In the genomic region with DNA sequence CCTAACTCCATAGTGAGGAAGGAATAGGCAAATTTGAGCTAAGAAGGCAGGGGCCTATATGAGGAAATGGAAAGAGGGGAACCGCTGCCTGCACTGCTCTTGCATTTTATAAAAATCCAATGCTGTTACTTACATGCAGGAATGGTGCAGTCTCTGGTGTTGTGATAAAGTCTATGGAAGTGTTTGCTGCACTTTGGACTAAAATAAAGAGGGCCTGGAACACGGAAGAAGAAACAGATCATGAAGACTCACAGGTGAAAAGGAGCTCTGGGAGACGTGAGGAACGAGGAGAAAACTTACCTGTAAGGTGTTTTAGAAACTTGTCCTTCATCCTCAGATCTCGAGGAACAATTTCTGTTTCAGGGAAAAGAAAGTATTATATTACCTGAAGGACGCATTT, we compare ENCODE assay signal across 14 cellular contexts. TPM values are rescaled to one million over a fixed set of nuclear protein-coding genes. Genes with fewer than 3 reads are reported as not detected.
DNase-seq lines count a peak whose midpoint lies in the region; TF ChIP-seq lines count a peak whose summit lies in the region.
"Had no signal": no experiment of that assay in that cellular context is flagged by ENCODE, and none has a peak within 500 bp of the region (broad histone marks: within the 10 kb centered on the region; RNA-seq: fewer than 3 reads in every experiment).

No MANE protein-coding gene starts in this region.

- H3K36me3 Mint-ChIP-seq in IgD-negative memory B cell (peaks cover 5% of the 10 kb centered on the region), neural progenitor cell (peaks cover 13% of the 10 kb centered on the region)

- H3K9me3 ChIP-seq in duodenal mucosa (ENCODE audit: control insufficient read depth in 1 of 2, low read length in 2 of 2) (no peaks in the 10 kb centered on the region), neural progenitor cell (ENCODE audit: low read depth) (no peaks in the 10 kb centered on the region), prostate gland (no peaks in the 10 kb centered on the region), uterus (no peaks in the 10 kb centered on the region)
- H3K9me3 ChIP-seq: left lung had no signal

- H3K4me1 ChIP-seq in duodenal mucosa (ENCODE audit: control insufficient read depth in 1 of 2, insufficient read depth in 2 of 2, low read length in 2 of 2) (peaks cover 28 to 32% of the 10 kb centered on the region in 2 donors), neural progenitor cell (peaks cover 18% of the 10 kb centered on the region), prostate gland (replicated peaks) (peaks cover 10% of the 10 kb centered on the region), uterus (peaks cover 0 to 12% of the 10 kb centered on the region in 2 donors)

- peaks cover 20% of the 10 kb centered on the region for H3F3A ChIP-seq in neural progenitor cell (ENCODE audit: low read depth)

- H3K36me3 ChIP-seq in duodenal mucosa (ENCODE audit: control insufficient read depth in 1 of 2, insufficient read depth in 2 of 2, low read length in 2 of 2) (peaks cover 13 to 20% of the 10 kb centered on the region in 2 donors), neural progenitor cell (no peaks in the 10 kb centered on the region), prostate gland (no peaks in the 10 kb centered on the region), uterus (no peaks in the 10 kb centered on the region)

- intact Hi-C loops in prostate gland (cut with DNase I) (no loop called here), uterus (cut with DNase I; ENCODE audit: low total_unique reads) (no loop called here)

- DNase-seq in neural progenitor cell (ENCODE audit: low spot score) (no peak), prostate gland (ENCODE audit: low spot score) (no peak), uterus (no peak)
- DNase-seq: activated CD4-positive, alpha-beta T cell treated with anti-CD3 and anti-CD28 coated beads for 48 hours; activated CD8-positive, alpha-beta memory T cell treated with anti-CD3 and anti-CD28 coated beads, Interleukin-2, amount 50 U/mL, for 48 hours; activated naive CD4-positive, alpha-beta T cell; left lung; NCI-H2227 treated with DMSO at 0.1 percent for 48 hours had no signal

- H2AFZ ChIP-seq in neural progenitor cell (replicated peaks) = no peak overlapping the region

- TF ChIP-seq POLR2A in prostate gland (IDR thresholded peaks at IDR 0.05) (no peak), uterus (IDR thresholded peaks at IDR 0.05) (no peak)

- H3K79me2 ChIP-seq in neural progenitor cell (ENCODE audit: low read depth) = no peaks in the 10 kb centered on the region

- H3K4me3 Mint-ChIP-seq in IgD-negative memory B cell (peak overlapping the region in 3 of 4 donors; percentile 31 to 74 (median 51)), neural progenitor cell (peak overlapping the region; percentile 68)

- no peak overlapping the region for H3K4me2 ChIP-seq in neural progenitor cell

- H3K4me1 Mint-ChIP-seq in IgD-negative memory B cell (peaks cover 3 to 8% (median 5%) of the 10 kb centered on the region in 3 donors), neural progenitor cell (peaks cover 40% of the 10 kb centered on the region)

- H3K27me3 Mint-ChIP-seq in IgD-negative memory B cell = peaks cover 16% of the 10 kb centered on the region
- peaks cover 14% of the 10 kb centered on the region for H3K27me3 Mint-ChIP-seq in neural progenitor cell (ENCODE audit: insufficient read depth, low read depth)

- H3K27ac ChIP-seq in duodenal mucosa (ENCODE audit: low read depth, low read length) (no peak overlapping the region), neural progenitor cell (no peak overlapping the region), prostate gland (no peak overlapping the region), uterus (no peak overlapping the region)
- H3K27ac ChIP-seq: epithelial cell of prostate, left lung had no signal

- 95% methylated on average over 6 of the region's 6 CpGs for WGBS in prostate gland

- peaks cover 0 to 21% of the 10 kb centered on the region in 2 donors for H3K27me3 ChIP-seq in duodenal mucosa (ENCODE audit: control insufficient read depth in 1 of 2, insufficient read depth in 2 of 2, low read length in 2 of 2)
- peaks cover 85% of the 10 kb centered on the region for H3K27me3 ChIP-seq in neural progenitor cell
- peaks cover 6% of the 10 kb centered on the region for H3K27me3 ChIP-seq in prostate gland (replicated peaks; ENCODE audit: insufficient read depth)
- no peaks in the 10 kb centered on the region for H3K27me3 ChIP-seq in uterus

- H3K9ac ChIP-seq in duodenal mucosa (ENCODE audit: low read depth in 1 of 2, low read length in 2 of 2) = no peak overlapping the region
- H3K9ac ChIP-seq in neural progenitor cell = no peak overlapping the region

- no peak for TF ChIP-seq CTCF in neural progenitor cell (IDR thresholded peaks at IDR 0.05)
- no peak for TF ChIP-seq CTCF in prostate gland (IDR thresholded peaks at IDR 0.05)
- TF ChIP-seq CTCF in uterus (IDR thresholded peaks at IDR 0.05) = no peak

- H3K9me3 Mint-ChIP-seq in IgD-negative memory B cell = no peaks in the 10 kb centered on the region
- no peaks in the 10 kb centered on the region for H3K9me3 Mint-ChIP-seq in neural progenitor cell

- H4K20me1 ChIP-seq in neural progenitor cell (ENCODE audit: low read depth) = peaks cover 66% of the 10 kb centered on the region

- peak overlapping the region in 1 of 3 donors; percentile 37 for H3K27ac Mint-ChIP-seq in IgD-negative memory B cell
- H3K27ac Mint-ChIP-seq in neural progenitor cell = no peak overlapping the region

- H3K4me3 ChIP-seq in duodenal mucosa (ENCODE audit: low read depth in 1 of 2, low read length in 2 of 2) = peak overlapping the region; percentile 5 to 27
- no peak overlapping the region for H3K4me3 ChIP-seq in neural progenitor cell
- H3K4me3 ChIP-seq in prostate gland = no peak overlapping the region
- no peak overlapping the region for H3K4me3 ChIP-seq in uterus
- H3K4me3 ChIP-seq: GM12878 had no signal

RNA-seq across cellular contexts. Expression of a gene that starts 1.9 kb away (rescaled TPM):
- 3.5 TPM for polyA plus RNA-seq in IgD-negative memory B cell
- total RNA-seq in neural progenitor cell (ENCODE audit: low replicate concordance) (not detected in 2 replicates), prostate gland (10 to 100 TPM in 1 of 2 donors, 1 to 10 TPM in 1; 2.6 to 22.6 TPM), uterus (10 to 100 TPM in 2 of 4 donors, 1 to 10 TPM in 2; 3.3 to 82.6 (median 19.0) TPM)
- total RNA-seq: GM12878, MCF 10A, temporal lobe had no signal

RNA-seq across cellular contexts. Expression of a gene that starts 21.2 kb away (rescaled TPM):
- 158 TPM for polyA plus RNA-seq in IgD-negative memory B cell
- total RNA-seq in neural progenitor cell (ENCODE audit: low replicate concordance) = 173 and 236 TPM in 2 replicates
- total RNA-seq in prostate gland = 100 to 1,000 TPM in 1 of 2 donors, 10 to 100 TPM in 1; 96.9 to 116 TPM
- total RNA-seq in uterus = 100 to 1,000 TPM in 2 of 4 donors, 10 to 100 TPM in 2; 58.8 to 139 (median 88.6) TPM

RNA-seq across cellular contexts. Expression of a gene that starts 22.2 kb away (rescaled TPM):
- 18.8 TPM for polyA plus RNA-seq in IgD-negative memory B cell
- total RNA-seq in neural progenitor cell (ENCODE audit: low replicate concordance) = 24.3 and 47.9 TPM in 2 replicates
- 100 to 1,000 TPM in 1 of 2 donors, 10 to 100 TPM in 1; 72.4 to 117 TPM for total RNA-seq in prostate gland
- total RNA-seq in uterus = 100 to 1,000 TPM in 1 of 4 donors, 10 to 100 TPM in 2, 1 to 10 TPM in 1; 6.9 to 113 (median 55.5) TPM

Comparison
In these comparisons a context has a peak if more than half of its experiments do, and no peak if none do; other contexts are left out.
1. H3K4me3 ChIP-seq: peak in duodenal mucosa (2 of 2); none in neural progenitor cell (single experiment), prostate gland (0 of 2) and uterus (0 of 2).